ENCODE assay signal across 11 cellular contexts in the genomic region with DNA sequence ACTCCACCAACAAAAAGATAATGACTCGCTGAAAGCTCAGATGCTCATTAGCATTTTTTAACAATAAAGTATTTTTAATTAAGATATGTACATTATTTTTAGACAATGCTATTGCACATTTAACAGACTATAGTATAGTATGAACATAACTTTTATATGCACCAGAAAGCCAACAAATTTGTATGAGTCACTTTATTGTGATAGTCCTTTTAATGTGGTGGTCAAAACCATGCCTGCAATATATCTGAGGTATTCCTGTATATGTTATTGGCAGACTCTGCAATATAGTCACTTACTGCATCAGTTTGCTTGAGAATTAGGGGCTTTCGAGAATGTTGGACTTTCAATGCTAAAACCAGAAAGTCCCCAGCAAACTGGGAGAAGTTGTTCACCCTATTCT. TPM values are rescaled to one million over a fixed set of nuclear protein-coding genes. Genes with fewer than 3 reads are reported as not detected.
"Had no signal": no experiment of that assay in that cellular context is flagged by ENCODE, and none has a peak within 500 bp of the region (broad histone marks: within the 10 kb centered on the region; RNA-seq: fewer than 3 reads in every experiment).

No MANE protein-coding gene starts in this region.

- H3K36me3 ChIP-seq: HAP-1 had no signal

- H3K9ac ChIP-seq: GM23248 had no signal

- H3K4me1 ChIP-seq: HAP-1 had no signal

- ATAC-seq: GM23338, HCT116 had no signal

- H3K9me3 ChIP-seq: HAP-1 had no signal

- H3K4me3 ChIP-seq: GM23248, GM23338, HAP-1 had no signal

- H3K27ac ChIP-seq: GM23248 had no signal

- DNase-seq: GM23248, GOT3, H7, H9, HCEC 1CT, HFFc6 had no signal

- H3K4me2 ChIP-seq: GM23338 had no signal

- H2AFZ ChIP-seq: GM23248, GM23338 had no signal

RNA-seq across cellular contexts. Expression of a gene that starts 51.7 kb away (rescaled TPM):
- total RNA-seq: GM23248, GM23338, H1, H4, H7, H9, HFFc6 had no signal
